Comparison of ENCODE assay signal across 9 cellular contexts in genomic region chr3:50156549-50156948, GRCh38. TPM values are rescaled to one million over a fixed set of nuclear protein-coding genes. Genes with fewer than 3 reads are reported as not detected.
DNase-seq lines count a peak whose midpoint lies in the region; ATAC-seq and TF ChIP-seq lines count a peak whose summit lies in the region.
"Had no signal": no experiment of that assay in that cellular context is flagged by ENCODE, and none has a peak within 500 bp of the region (broad histone marks: within the 10 kb centered on the region; RNA-seq: fewer than 3 reads in every experiment).

No MANE protein-coding gene starts in this region.

- intact Hi-C loops in heart left ventricle (cut with DNase I), result loop anchor here in 1 of 10 donors (2.0 kb wide), 1 partner anchor 32 kb away; no protein-coding TSS in a partner anchor
- intact Hi-C loops in Right ventricle myocardium superior (cut with DNase I), result no loop called here

- WGBS in heart left ventricle, 4 donors, result 55 to 76% (median 62%) methylated on average over 4 to 7 of the region's 7 CpGs

- no peak for ATAC-seq in heart left ventricle
- ATAC-seq in Right ventricle myocardium superior (ENCODE audit: poor library complexity), result no peak

- H3K27me3 ChIP-seq in heart left ventricle (peaks cover 0 to 23% (median 0%) of the 10 kb centered on the region in 9 donors), muscle layer of colon (ENCODE audit: control insufficient read depth in 1 of 2, insufficient read depth in 2 of 2, low read length in 2 of 2) (peaks cover 0 to 5% of the 10 kb centered on the region in 2 donors)

- H3K9ac ChIP-seq in muscle layer of colon (ENCODE audit: low read length), result no peak overlapping the region

- H3K9me3 ChIP-seq in heart left ventricle (no peaks in the 10 kb centered on the region), muscle layer of colon (ENCODE audit: low read length) (no peaks in the 10 kb centered on the region)

- H3K4me3 ChIP-seq in heart left ventricle (peak overlapping the region in 11 of 12 donors; percentile 40 to 79 (median 62)), muscle layer of colon (ENCODE audit: low read depth in 1 of 2, low read length in 2 of 2) (peak overlapping the region; percentile 42 to 49)

- H3K36me3 ChIP-seq in heart left ventricle (no peaks in the 10 kb centered on the region), muscle layer of colon (ENCODE audit: insufficient read depth, low read length) (no peaks in the 10 kb centered on the region)

- H3K4me1 ChIP-seq in heart left ventricle (peaks cover 3 to 67% (median 31%) of the 10 kb centered on the region in 12 donors), muscle layer of colon (ENCODE audit: insufficient read depth, low read length) (peaks cover 58% of the 10 kb centered on the region)

- TF ChIP-seq POLR2A in heart left ventricle (IDR thresholded peaks at IDR 0.05), result no peak

- H3K27ac ChIP-seq in heart left ventricle, result peak overlapping the region in 11 of 12 donors; percentile 53 to 92 (median 81)
- peak overlapping the region; percentile 94 for H3K27ac ChIP-seq in epithelial cell of prostate
- H3K27ac ChIP-seq in muscle layer of colon (ENCODE audit: low read depth, low read length), result peak overlapping the region; percentile 66

- DNase-seq in heart left ventricle (no peak), Right ventricle myocardium superior (no peak), epithelial cell of prostate (ENCODE audit: low read depth, low spot score) (no peak), ureter (ENCODE audit: low spot score) (peak; percentile 44), ecto neural progenitor cell (ENCODE audit: low spot score) (no peak), nucleus accumbens (lab: John Stamatoyannopoulos, UW) (no peak), globus pallidus (ENCODE audit: low spot score) (no peak)
- DNase-seq: activated CD4-positive, alpha-beta T cell treated with anti-CD3 and anti-CD28 coated beads, Interleukin-2, amount 50 U/mL, for 48 hours had no signal

- no peak for TF ChIP-seq CTCF in heart left ventricle (IDR thresholded peaks at IDR 0.05)

RNA-seq across cellular contexts. Expression of gene SEMA3F, which starts 1.4 kb away (rescaled TPM):
- total RNA-seq in heart left ventricle (10 to 100 TPM in 6 of 9 donors, 1 to 10 TPM in 3; 6.1 to 94.1 (median 11.3) TPM), Right ventricle myocardium superior (10.8 TPM), ureter (132 TPM)
- 10 to 100 TPM in 1 of 2 donors, 1 to 10 TPM in 1; 9.3 to 23.9 TPM for polyA plus RNA-seq in heart left ventricle

RNA-seq across cellular contexts. Expression of gene GNAT1, which starts 34.9 kb away (rescaled TPM):
- total RNA-seq in heart left ventricle, result under 1 TPM in 1 of 9 donors, not detected in 8; 0.40 TPM
- not detected for polyA plus RNA-seq in heart left ventricle
- not detected for total RNA-seq in Right ventricle myocardium superior
- total RNA-seq in ureter, result not detected

RNA-seq across cellular contexts. Expression of gene SLC38A3, which starts 48.5 kb away (rescaled TPM):
- 10 to 100 TPM in 3 of 9 donors, 1 to 10 TPM in 6; 3.6 to 14.8 (median 8.4) TPM for total RNA-seq in heart left ventricle
- 1 to 10 TPM; 1.0 to 8.8 TPM for polyA plus RNA-seq in heart left ventricle
- 10.6 TPM for total RNA-seq in Right ventricle myocardium superior
- total RNA-seq in ureter, result 0.34 TPM
